In genomic region chr9:69023650-69024049, GRCh38 we compare ENCODE assay signal across 17 cellular contexts. TPM values are rescaled to one million over a fixed set of nuclear protein-coding genes. Genes with fewer than 3 reads are reported as not detected.
A peak's percentile ranks its signal among the peaks of the same experiment; 100 is the strongest.
DNase-seq lines count a peak whose midpoint lies in the region; ATAC-seq and TF ChIP-seq lines count a peak whose summit lies in the region.
"Had no signal": no experiment of that assay in that cellular context is flagged by ENCODE, and none has a peak within 500 bp of the region (broad histone marks: within the 10 kb centered on the region; RNA-seq: fewer than 3 reads in every experiment).

No MANE protein-coding gene starts in this region.

- H3K27me3 ChIP-seq in stomach, result no peaks in the 10 kb centered on the region
- H3K27me3 ChIP-seq: right atrium auricular region had no signal

- no peaks in the 10 kb centered on the region for H3K9me3 ChIP-seq in stomach
- H3K9me3 ChIP-seq: A549, right atrium auricular region had no signal

- no peak for TF ChIP-seq CTCF in stomach (IDR thresholded peaks at IDR 0.05)

- ATAC-seq in GM21526 (IDR thresholded peaks at IDR 0.05; ENCODE audit: low FRiP score, unreplicated experiment), result no peak
- ATAC-seq in left colon, result no peak
- ATAC-seq: A549; naive thymus-derived CD8-positive, alpha-beta T cell had no signal

- TF ChIP-seq EP300 in stomach (IDR thresholded peaks at IDR 0.05), result no peak

- no peak overlapping the region for H3K27ac ChIP-seq in stomach
- H3K27ac ChIP-seq: A549, right atrium auricular region had no signal

- no peak for TF ChIP-seq POLR2A in stomach (IDR thresholded peaks at IDR 0.05)

- H3K4me3 ChIP-seq in stomach, result peak overlapping the region; percentile 25 to 26 (median 26)
- H3K4me3 ChIP-seq: A549, right atrium auricular region had no signal

- H3K4me1 ChIP-seq in stomach, result peaks cover 0 to 14% (median 5%) of the 10 kb centered on the region in 4 donors
- H3K4me1 ChIP-seq: A549, right atrium auricular region had no signal

- peak in 2 of 3 experiments; percentile 32 to 57 for DNase-seq in NCI-H1417 (lab: John Stamatoyannopoulos, UW)
- DNase-seq in NCI-H1417 treated with DMSO at 0.1 percent for 48 hours (lab: John Stamatoyannopoulos, UW), result no peak
- DNase-seq in NCI-H526 (lab: John Stamatoyannopoulos, UW), result peak; percentile 84 to 86
- DNase-seq in cerebellar cortex (ENCODE audit: low spot score), result peak; percentile 77
- peak; percentile 45 for DNase-seq in stomach
- no peak for DNase-seq in T-helper 2 cell
- DNase-seq in left colon, result no peak
- DNase-seq: activated CD8-positive, alpha-beta memory T cell treated with anti-CD3 and anti-CD28 coated beads for 24 hours; activated gamma-delta T cell; hippocampal formation; naive thymus-derived CD8-positive, alpha-beta T cell; trophoblast cell had no signal

- intact Hi-C loops in stomach (cut with DNase I; ENCODE audit: low total_unique reads) (loop anchor here (10.0 kb wide), 1 partner anchor 429 kb away; no protein-coding TSS in a partner anchor), left colon (cut with DNase I, micrococcal nuclease) (loop anchor here in 1 of 2 donors (10.0 kb wide), 1 partner anchor 439 kb away; no protein-coding TSS in a partner anchor)

- no peaks in the 10 kb centered on the region for H3K36me3 ChIP-seq in stomach
- H3K36me3 ChIP-seq: right atrium auricular region had no signal

- WGBS in stomach, 5 donors, result 21 to 41% (median 34%) methylated on average over 7 of the region's 7 CpGs

RNA-seq across cellular contexts. Expression of gene PRKACG, which starts 9.7 kb away (rescaled TPM):
- total RNA-seq in stomach (not detected), left colon (not detected)
- polyA plus RNA-seq in stomach, result not detected
- total RNA-seq: dermis microvascular lymphatic vessel endothelial cell; lower leg skin; naive thymus-derived CD8-positive, alpha-beta T cell; right atrium auricular region had no signal
- polyA plus RNA-seq: A549; naive thymus-derived CD8-positive, alpha-beta T cell had no signal

RNA-seq across cellular contexts. Expression of gene FXN, which starts 11.9 kb away (rescaled TPM):
- total RNA-seq in stomach, result 1 to 10 TPM in 4 of 5 donors, under 1 TPM in 1; 0.58 to 4.2 (median 3.2) TPM
- polyA plus RNA-seq in stomach, result 10 to 100 TPM in 2 of 3 donors, 1 to 10 TPM in 1; 9.0 to 15.3 (median 14.7) TPM
- 10 to 100 TPM in 1 of 2 donors, 1 to 10 TPM in 1; 7.9 to 11.2 TPM for total RNA-seq in left colon

Comparison
In these comparisons a context has a peak if more than half of its experiments do, and no peak if none do; other contexts are left out.
1. DNase-seq: peak in NCI-H1417 (2 of 3), NCI-H526 (2 of 2), cerebellar cortex (single experiment) and stomach (single experiment); none in NCI-H1417 treated with DMSO at 0.1 percent for 48 hours (single experiment), T-helper 2 cell (0 of 5) and left colon (0 of 2).